In genomic region chr17:66301864-66302741, GRCh38 we compare ENCODE assay signal across 1 cellular context.
A peak's percentile ranks its signal among the peaks of the same experiment; 100 is the strongest.
TF ChIP-seq lines count a peak whose summit lies in the region.

PRKCA (plus strand) TSS chr17:66302613.

TF ChIP-seq in GM12878, 131 proteins besides CTCF, POLR2A, EP300 and RAD21 (continued from another document):
- 0 out of 2 replicates have a peak, but pooled peaks have one; percentile 25 for TF ChIP-seq TAF1 (IDR thresholded peaks at IDR 0.05; ENCODE audit: borderline replicate concordance, low read depth, low read length)
- TF ChIP-seq POLR2AphosphoS5 (IDR thresholded peaks at IDR 0.05; ENCODE audit: low read length) = no peak
- no peak for TF ChIP-seq ELK1 (IDR thresholded peaks at IDR 0.05; ENCODE audit: low read depth, low read length)
- TF ChIP-seq BRCA1 (IDR thresholded peaks at IDR 0.05; ENCODE audit: low read depth, low read length) = no peak
- TF ChIP-seq BMI1 (IDR thresholded peaks at IDR 0.05; ENCODE audit: borderline replicate concordance) = no peak
- no peak for TF ChIP-seq ASH2L (IDR thresholded peaks at IDR 0.05; ENCODE audit: borderline replicate concordance, low read depth)
- no peak for TF ChIP-seq MEF2B (IDR thresholded peaks at IDR 0.05; ENCODE audit: partially characterized antibody, poor library complexity, severe bottlenecking)
- TF ChIP-seq TCF12 (IDR thresholded peaks at IDR 0.05; ENCODE audit: low read depth, low read length) = peak; percentile 36; the same call in 1 of the 2 replicates
- TF ChIP-seq MLLT1 (IDR thresholded peaks at IDR 0.05) = no peak
- no peak for TF ChIP-seq PAX8 (IDR thresholded peaks at IDR 0.05)
- TF ChIP-seq ETV6 (conservative IDR thresholded peaks at IDR 0.05 in 1 of 2, IDR thresholded peaks at IDR 0.05 in 1 of 2; ENCODE audit: borderline replicate concordance in 1 of 2, low read depth in 1 of 2) = no peak
- TF ChIP-seq FOXM1 (IDR thresholded peaks at IDR 0.05; ENCODE audit: low read depth, low read length) = no peak
- no peak for TF ChIP-seq MAX (IDR thresholded peaks at IDR 0.05; ENCODE audit: low read depth, low read length)
- no peak for TF ChIP-seq ZNF687 (IDR thresholded peaks at IDR 0.05)
- no peak for TF ChIP-seq ZBTB11 (CRISPR knock-in tag; IDR thresholded peaks at IDR 0.05)
TF ChIP-seq in GM12878: peak in this region for 10.
